9 cellular contexts compared by ENCODE assay signal in genomic region chr11:119382101-119382500, GRCh38. TPM values are rescaled to one million over a fixed set of nuclear protein-coding genes. Genes with fewer than 3 reads are reported as not detected.
DNase-seq lines count a peak whose midpoint lies in the region; ATAC-seq, FAIRE-seq and TF ChIP-seq lines count a peak whose summit lies in the region.
"Had no signal": no experiment of that assay in that cellular context is flagged by ENCODE, and none has a peak within 500 bp of the region (broad histone marks: within the 10 kb centered on the region; RNA-seq: fewer than 3 reads in every experiment).

No MANE protein-coding gene starts in this region.

- H3K27ac ChIP-seq in esophagus muscularis mucosa (replicated peaks in 1 of 4) (peak overlapping the region; percentile 72 to 81 (median 79)), psoas muscle (peak overlapping the region; percentile 97), small intestine (ENCODE audit: low read depth in 1 of 2, low read length in 1 of 2) (no peak overlapping the region)

- peak overlapping the region; percentile 53 to 59 (median 56) for H3K4me3 ChIP-seq in esophagus muscularis mucosa
- peak overlapping the region; percentile 84 for H3K4me3 ChIP-seq in psoas muscle
- peak overlapping the region in 1 of 2 donors; percentile 21 for H3K4me3 ChIP-seq in small intestine (ENCODE audit: low read depth in 1 of 2, low read length in 2 of 2)

- peaks cover 16% of the 10 kb centered on the region; the same call in 1 of the 2 replicates for H3K4me1 ChIP-seq in ES-I3 (ENCODE audit: insufficient read depth, low read length)
- H3K4me1 ChIP-seq in esophagus muscularis mucosa = peaks cover 19 to 34% (median 28%) of the 10 kb centered on the region in 4 donors
- H3K4me1 ChIP-seq in psoas muscle = peaks cover 33% of the 10 kb centered on the region
- H3K4me1 ChIP-seq in small intestine (ENCODE audit: control insufficient read depth in 2 of 2, insufficient read depth in 1 of 2, low read depth in 1 of 2, low read length in 1 of 2) = peaks cover 0 to 5% of the 10 kb centered on the region in 2 donors

- no peaks in the 10 kb centered on the region for H3K27me3 ChIP-seq in esophagus muscularis mucosa
- H3K27me3 ChIP-seq in psoas muscle (ENCODE audit: insufficient read depth in 3 of 3, low read length in 2 of 3) = no peaks in the 10 kb centered on the region
- H3K27me3 ChIP-seq in small intestine (ENCODE audit: control insufficient read depth in 2 of 2, insufficient read depth in 2 of 2, low read length in 2 of 2) = no peaks in the 10 kb centered on the region

- TF ChIP-seq CTCF in esophagus muscularis mucosa (IDR thresholded peaks at IDR 0.05) (no peak), psoas muscle (IDR thresholded peaks at IDR 0.05) (no peak)

- intact Hi-C loops in esophagus muscularis mucosa (cut with DNase I) = no loop called here
- intact Hi-C loops in psoas muscle (cut with DNase I) = loop anchor here (2.0 to 10.0 kb wide), 2 partner anchors 93 to 95 kb away; no protein-coding TSS in a partner anchor

- TF ChIP-seq POLR2A in esophagus muscularis mucosa (IDR thresholded peaks at IDR 0.05; ENCODE audit: low read depth) = no peak

- H3K9me3 ChIP-seq in ES-I3 (ENCODE audit: control insufficient read depth, insufficient read depth, low read length) (no peaks in the 10 kb centered on the region), esophagus muscularis mucosa (no peaks in the 10 kb centered on the region), psoas muscle (no peaks in the 10 kb centered on the region), small intestine (ENCODE audit: control insufficient read depth, low read depth) (no peaks in the 10 kb centered on the region)

- DNase-seq in NAMALWA (ENCODE audit: low spot score) (peak; percentile 25), esophagus muscularis mucosa (ENCODE audit: extremely low spot score) (no peak), psoas muscle (no peak), small intestine (no peak), NCI-H2107 (lab: John Stamatoyannopoulos, UW) (no peak)

- no peak for FAIRE-seq in small intestine (lab: Jason Lieb, UNC)

- no peak for ATAC-seq in psoas muscle
- ATAC-seq in HG02885 (IDR thresholded peaks at IDR 0.05; ENCODE audit: poor library complexity, unreplicated experiment) = no peak
- no peak for ATAC-seq in HG03159 (IDR thresholded peaks at IDR 0.05; ENCODE audit: unreplicated experiment)

- H3K36me3 ChIP-seq in ES-I3 (ENCODE audit: insufficient read depth, low read length) = no peaks in the 10 kb centered on the region
- H3K36me3 ChIP-seq in esophagus muscularis mucosa = no peaks in the 10 kb centered on the region
- no peaks in the 10 kb centered on the region for H3K36me3 ChIP-seq in psoas muscle (ENCODE audit: insufficient read depth in 1 of 2, low read depth in 1 of 2)
- H3K36me3 ChIP-seq in small intestine (ENCODE audit: control insufficient read depth in 2 of 2, insufficient read depth in 2 of 2, low read length in 2 of 2) = no peaks in the 10 kb centered on the region

- TF ChIP-seq EP300 in esophagus muscularis mucosa (IDR thresholded peaks at IDR 0.05) = no peak

- H3K9ac ChIP-seq in ES-I3 (ENCODE audit: low read depth, low read length) = peak overlapping the region; percentile 51; the same call in 1 of the 2 replicates

- 9% methylated on average over 9 of the region's 9 CpGs for whole genome bisulfite sequencing in esophagus muscularis mucosa
- WGBS in psoas muscle, 3 donors = 9 to 17% (median 11%) methylated on average over 9 of the region's 9 CpGs
- 8 to 14% (median 9%) methylated on average over 9 of the region's 9 CpGs for WGBS in small intestine, 3 donors

RNA-seq across cellular contexts. Expression of gene USP2, which starts 0.6 kb away (rescaled TPM):
- total RNA-seq in esophagus muscularis mucosa = 1 to 10 TPM; 4.6 to 9.9 (median 6.1) TPM
- 100 to 1,000 TPM in 3 of 4 donors, 10 to 100 TPM in 1; 75.8 to 210 (median 156) TPM for total RNA-seq in psoas muscle
- 10 to 100 TPM; 49.0 to 76.4 (median 57.4) TPM for polyA plus RNA-seq in psoas muscle
- 10 to 100 TPM in 2 of 3 donors, 1 to 10 TPM in 1; 5.2 to 19.5 (median 15.4) TPM for polyA plus RNA-seq in small intestine

RNA-seq across cellular contexts. Expression of gene MFRP, which starts 35.6 kb away (rescaled TPM):
- total RNA-seq in esophagus muscularis mucosa (under 1 TPM in 1 of 4 donors, not detected in 3; 0.11 TPM), psoas muscle (not detected)
- polyA plus RNA-seq in psoas muscle (under 1 TPM in 2 of 3 donors, not detected in 1; 0.01 to 0.05 TPM), small intestine (under 1 TPM in 1 of 3 donors, not detected in 2; 0.03 TPM)
- total RNA-seq: activated T-helper 1 cell treated with anti-CD3 and anti-CD28 coated beads, Interleukin-12 subunit alpha, Interleukin-12 subunit beta, Interleukin-2, Interleukin-4 antibody, amounts not matched to agents 30 ng/mL and 10 ng/mL and 1 ng/mL, durations not matched to agents 14 hours and 24 hours and 36 hours had no signal

RNA-seq across cellular contexts. Expression of gene THY1, which starts 40.9 kb away (rescaled TPM):
- 10 to 100 TPM; 13.3 to 70.1 (median 25.4) TPM for total RNA-seq in esophagus muscularis mucosa
- 1 to 10 TPM in 3 of 4 donors, under 1 TPM in 1; 0.42 to 2.1 (median 1.4) TPM for total RNA-seq in psoas muscle
- polyA plus RNA-seq in psoas muscle = 1 to 10 TPM in 1 of 3 donors, under 1 TPM in 2; 0.93 to 6.4 (median 1.00) TPM
- polyA plus RNA-seq in small intestine = 10 to 100 TPM in 1 of 3 donors, 1 to 10 TPM in 1, under 1 TPM in 1; 0.54 to 52.5 (median 1.1) TPM

RNA-seq across cellular contexts. Expression of gene C1QTNF5, which starts 41.4 kb away (rescaled TPM):
- 10 to 100 TPM; 23.7 to 74.3 (median 51.6) TPM for total RNA-seq in esophagus muscularis mucosa
- total RNA-seq in psoas muscle = 10 to 100 TPM in 1 of 4 donors, 1 to 10 TPM in 3; 5.3 to 11.6 (median 8.8) TPM
- polyA plus RNA-seq in psoas muscle = 10 to 100 TPM in 1 of 3 donors, 1 to 10 TPM in 2; 3.2 to 12.0 (median 4.7) TPM
- polyA plus RNA-seq in small intestine = 10 to 100 TPM in 1 of 3 donors, 1 to 10 TPM in 1, under 1 TPM in 1; 0.89 to 22.5 (median 7.3) TPM
- total RNA-seq: activated T-helper 1 cell treated with anti-CD3 and anti-CD28 coated beads, Interleukin-12 subunit alpha, Interleukin-12 subunit beta, Interleukin-2, Interleukin-4 antibody, amounts not matched to agents 30 ng/mL and 10 ng/mL and 1 ng/mL, durations not matched to agents 14 hours and 24 hours and 36 hours had no signal

RNA-seq across cellular contexts. Expression of gene RNF26, which starts 47.8 kb away (rescaled TPM):
- total RNA-seq in esophagus muscularis mucosa (10 to 100 TPM; 14.2 to 33.2 (median 20.9) TPM), psoas muscle (1 to 10 TPM; 6.1 to 8.8 (median 7.5) TPM)
- polyA plus RNA-seq in psoas muscle (1 to 10 TPM; 5.8 to 8.9 (median 7.1) TPM), small intestine (10 to 100 TPM in 1 of 3 donors, 1 to 10 TPM in 2; 6.5 to 27.3 (median 7.8) TPM)

Comparison
In these comparisons a context has a peak if more than half of its experiments do, and no peak if none do; other contexts are left out.
1. H3K27ac ChIP-seq: peak in esophagus muscularis mucosa (4 of 4) and psoas muscle (single experiment); none in small intestine (0 of 2).
2. RNA of gene USP2, which starts 0.6 kb away (total RNA-seq): 75.8 to 210 TPM in psoas muscle; 4.6 to 9.9 TPM in esophagus muscularis mucosa; every median in the first group is over 4 times any median in the second.
3. RNA of gene THY1, which starts 40.9 kb away (total RNA-seq): 13.3 to 70.1 TPM in esophagus muscularis mucosa; 0.42 to 2.1 TPM in psoas muscle; every median in the first group is over 4 times any median in the second.